ENCODE assay signal across 30 cellular contexts in the genomic region with DNA sequence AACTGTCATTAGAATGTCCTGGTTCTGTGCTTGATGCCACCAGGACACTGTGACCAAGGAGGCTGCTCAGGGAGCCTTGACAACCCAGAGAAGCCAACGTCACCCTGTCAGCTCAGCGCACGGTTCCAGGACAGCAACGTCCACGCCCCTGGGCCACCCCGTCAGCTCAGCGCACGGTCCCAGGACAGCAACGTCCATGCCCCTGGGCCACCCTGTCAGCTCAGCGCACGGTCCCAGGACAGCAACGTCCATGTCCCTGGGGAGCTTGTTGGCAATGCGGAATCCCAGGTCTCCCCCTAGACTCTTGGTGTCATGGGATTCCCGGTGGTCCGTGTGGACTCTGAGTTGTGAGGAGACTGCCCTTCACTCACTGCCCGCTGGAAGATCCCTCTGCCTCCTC. TPM values are rescaled to one million over a fixed set of nuclear protein-coding genes. Genes with fewer than 3 reads are reported as not detected.
"Had no signal": no experiment of that assay in that cellular context is flagged by ENCODE, and none has a peak within 500 bp of the region (broad histone marks: within the 10 kb centered on the region; RNA-seq: fewer than 3 reads in every experiment).

No MANE protein-coding gene starts in this region.

- H3K36me3 Mint-ChIP-seq: immature natural killer cell; mesothelial cell of epicardium; naive B cell; natural killer cell; neural progenitor cell; stimulated activated effector memory CD8-positive, alpha-beta T cell treated with anti-CD3 and anti-CD28 coated beads, Interleukin-12 subunit alpha, Interleukin-12 subunit beta, amount 100 ng/mL, for 72 hours had no signal

- H3K4me1 Mint-ChIP-seq: immature natural killer cell; mesothelial cell of epicardium; naive B cell; natural killer cell; nephron progenitor cell; stimulated activated effector memory CD8-positive, alpha-beta T cell treated with anti-CD3 and anti-CD28 coated beads, Interleukin-12 subunit alpha, Interleukin-12 subunit beta, amount 100 ng/mL, for 72 hours had no signal

- H3K36me3 ChIP-seq: left lung, lower lobe of right lung, neural progenitor cell, ovary, spleen, tibial nerve, upper lobe of left lung had no signal

- H3K4me1 ChIP-seq: left lung, lower lobe of right lung, neural progenitor cell, spleen, tibial nerve, upper lobe of left lung had no signal

- H3K9ac ChIP-seq: neural progenitor cell had no signal

- H3K9me3 ChIP-seq: lower lobe of right lung, ovary, upper lobe of left lung had no signal

- H3K4me3 Mint-ChIP-seq: immature natural killer cell; mesothelial cell of epicardium; naive B cell; natural killer cell; nephron progenitor cell; neural progenitor cell; stimulated activated effector memory CD8-positive, alpha-beta T cell treated with anti-CD3 and anti-CD28 coated beads, Interleukin-12 subunit alpha, Interleukin-12 subunit beta, amount 100 ng/mL, for 72 hours; stimulated activated naive CD8-positive, alpha-beta T cell treated with anti-CD3 and anti-CD28 coated beads, Interleukin-15, amount 100 ng/mL, for 72 hours had no signal

- ATAC-seq: left colon; left lung; natural killer cell; sciatic nerve; stimulated activated effector memory CD8-positive, alpha-beta T cell treated with anti-CD3 and anti-CD28 coated beads, Interleukin-12 subunit alpha, Interleukin-12 subunit beta, amount 100 ng/mL, for 72 hours; stimulated activated naive CD8-positive, alpha-beta T cell treated with anti-CD3 and anti-CD28 coated beads, Interleukin-15, amount 100 ng/mL, for 72 hours had no signal

- H3K4me2 ChIP-seq: neural progenitor cell had no signal

- H3K27ac Mint-ChIP-seq: immature natural killer cell; mesothelial cell of epicardium; natural killer cell; nephron progenitor cell; neural progenitor cell; progenitor cell of endocrine pancreas; stimulated activated effector memory CD8-positive, alpha-beta T cell treated with anti-CD3 and anti-CD28 coated beads, Interleukin-12 subunit alpha, Interleukin-12 subunit beta, amount 100 ng/mL, for 72 hours; stimulated activated naive CD8-positive, alpha-beta T cell treated with anti-CD3 and anti-CD28 coated beads, Interleukin-15, amount 100 ng/mL, for 72 hours had no signal

- H3K9me3 Mint-ChIP-seq: immature natural killer cell; natural killer cell; stimulated activated effector memory CD8-positive, alpha-beta T cell treated with anti-CD3 and anti-CD28 coated beads, Interleukin-12 subunit alpha, Interleukin-12 subunit beta, amount 100 ng/mL, for 72 hours had no signal

- DNase-seq: head of caudate nucleus; hippocampal formation; immature natural killer cell; kidney; left colon; left lung; lower lobe of right lung; mammary epithelial cell; mesenchymal stem cell; naive B cell; natural killer cell; nephron progenitor cell; ovary; retina; right cardiac atrium; small intestine; spleen; stimulated activated CD4-positive, alpha-beta T cell treated with anti-CD3 and anti-CD28 coated beads, Interleukin-4, amount 100 ng/mL, for 24 hours; stimulated activated naive CD4-positive, alpha-beta T cell; stimulated activated naive CD8-positive, alpha-beta T cell treated with anti-CD3 and anti-CD28 coated beads, Interleukin-15, amount 100 ng/mL, for 72 hours; substantia nigra had no signal

- H3K27ac ChIP-seq: left lung, lower lobe of right lung, neural progenitor cell, ovary, spleen, tibial nerve, upper lobe of left lung had no signal

- H3K27me3 ChIP-seq: left lung, neural progenitor cell, ovary, spleen, tibial nerve, upper lobe of left lung had no signal

- H3K4me3 ChIP-seq: left lung, lower lobe of right lung, neural progenitor cell, ovary, spleen, tibial nerve, upper lobe of left lung had no signal

RNA-seq across cellular contexts. Expression of a gene that starts 51.0 kb away (rescaled TPM):
- total RNA-seq: left lung, liver, lower lobe of right lung, mammary epithelial cell, mesothelial cell of epicardium, natural killer cell, pulmonary artery endothelial cell, spleen, upper lobe of left lung had no signal
- polyA plus RNA-seq: immature natural killer cell, liver, mammary epithelial cell, ovary, spleen had no signal
